20 cellular contexts compared by ENCODE assay signal in genomic region chr6:82015526-82015925, GRCh38.
A peak's percentile ranks its signal among the peaks of the same experiment; 100 is the strongest.
DNase-seq lines count a peak whose midpoint lies in the region; ATAC-seq and TF ChIP-seq lines count a peak whose summit lies in the region.
"Had no signal": no experiment of that assay in that cellular context is flagged by ENCODE, and none has a peak within 500 bp of the region (broad histone marks: within the 10 kb centered on the region; RNA-seq: fewer than 3 reads in every experiment).

No MANE protein-coding gene starts in this region.

- H3K4me2 ChIP-seq in neuronal stem cell (ENCODE audit: insufficient read depth, low read length, poor library complexity, severe bottlenecking), result no peak overlapping the region

- H3K4me3 ChIP-seq in right cardiac atrium (ENCODE audit: low read length), result no peak overlapping the region
- H3K4me3 ChIP-seq in coronary artery, result no peak overlapping the region
- no peak overlapping the region for H3K4me3 ChIP-seq in lower lobe of right lung
- no peak overlapping the region for H3K4me3 ChIP-seq in vagina
- H3K4me3 ChIP-seq in neuronal stem cell (ENCODE audit: low read length in 2 of 2), result no peak overlapping the region

- no peak overlapping the region for H3K23ac ChIP-seq in neuronal stem cell (ENCODE audit: low read depth, low read length, poor library complexity)

- no peak overlapping the region for H4K8ac ChIP-seq in neuronal stem cell (ENCODE audit: low read depth, low read length)

- no peaks in the 10 kb centered on the region for H3K9me3 ChIP-seq in right cardiac atrium (ENCODE audit: control insufficient read depth, low read length)
- no peaks in the 10 kb centered on the region for H3K9me3 ChIP-seq in lower lobe of right lung
- no peaks in the 10 kb centered on the region for H3K9me3 ChIP-seq in vagina
- H3K9me3 ChIP-seq in neuronal stem cell (replicated peaks in 1 of 2; ENCODE audit: control insufficient read depth in 2 of 2, insufficient read depth in 1 of 2, low read depth in 1 of 2, low read length in 2 of 2), result no peaks in the 10 kb centered on the region

- DNase-seq in right cardiac atrium (no peak), Right ventricle myocardium superior (no peak), coronary artery (ENCODE audit: low spot score) (no peak), lower lobe of right lung (no peak), vagina (ENCODE audit: extremely low spot score in 2 of 2) (no peak), neuronal stem cell (ENCODE audit: low spot score) (no peak)
- DNase-seq in stimulated activated CD4-positive, alpha-beta T cell treated with anti-CD3 and anti-CD28 coated beads, Interleukin-4, amount 100 ng/mL, for 1 hour, result no peak
- DNase-seq: activated naive CD4-positive, alpha-beta T cell treated with anti-CD3 and anti-CD28 coated beads for 36 hours; activated T-cell treated with anti-CD3 and anti-CD28 coated beads, Interleukin-2, amount 50 U/mL, for 24 hours; anterior cingulate cortex; cerebellar nuclear complex; effector CD8-positive, alpha-beta T cell; immature natural killer cell; NCI-H1048; NCI-H2107; NCI-H526; occipital lobe; retina had no signal

- H3K27ac ChIP-seq in right cardiac atrium (ENCODE audit: low read length) (peak overlapping the region; percentile 34), coronary artery (peak overlapping the region; percentile 80 to 93), lower lobe of right lung (peak overlapping the region; percentile 60), vagina (peak overlapping the region; percentile 58), neuronal stem cell (replicated peaks; ENCODE audit: low read length) (no peak overlapping the region)
- H3K27ac ChIP-seq: C4-2B had no signal

- H3K4me1 ChIP-seq in right cardiac atrium (ENCODE audit: control insufficient read depth, insufficient read depth, low read length) (peaks cover 7% of the 10 kb centered on the region), lower lobe of right lung (peaks cover 29% of the 10 kb centered on the region), vagina (peaks cover 31% of the 10 kb centered on the region), neuronal stem cell (ENCODE audit: control insufficient read depth in 2 of 2, insufficient read depth in 1 of 2, low read depth in 1 of 2, low read length in 2 of 2) (peaks cover 0 to 2% of the 10 kb centered on the region in 2 donors)

- H4K91ac ChIP-seq in neuronal stem cell (ENCODE audit: low read depth, low read length, poor library complexity), result no peak overlapping the region

- TF ChIP-seq POLR2A in vagina (IDR thresholded peaks at IDR 0.05), result no peak

- H3K79me1 ChIP-seq in neuronal stem cell (ENCODE audit: low read depth, low read length), result no peaks in the 10 kb centered on the region

- H3K9ac ChIP-seq in neuronal stem cell (ENCODE audit: low read depth, low read length, poor library complexity), result no peak overlapping the region

- 44% methylated on average over 2 of the region's 2 CpGs for WGBS in right cardiac atrium
- WGBS in neuronal stem cell (ENCODE audit: extremely low coverage in 2 of 2, insufficient read length in 2 of 2, insufficient replicate concordance in 1 of 2), 2 donors, result no CpG with 5 or more reads among the region's 2 CpGs

- ATAC-seq in right cardiac atrium, result no peak
- no peak for ATAC-seq in Right ventricle myocardium superior (ENCODE audit: poor library complexity)
- ATAC-seq in lower lobe of right lung, result peak; percentile 77 to 80
- no peak for ATAC-seq in HG03342 (IDR thresholded peaks at IDR 0.05; ENCODE audit: unreplicated experiment)

- H3K36me3 ChIP-seq in lower lobe of right lung (no peaks in the 10 kb centered on the region), vagina (no peaks in the 10 kb centered on the region), neuronal stem cell (replicated peaks in 1 of 2; ENCODE audit: control insufficient read depth in 2 of 2, insufficient read depth in 2 of 2, low read length in 2 of 2) (no peaks in the 10 kb centered on the region)

- H3K18ac ChIP-seq in neuronal stem cell (ENCODE audit: low read length), result no peak overlapping the region

- no peak overlapping the region for H2AK5ac ChIP-seq in neuronal stem cell (ENCODE audit: low read depth, low read length)

- no peak overlapping the region for H2AFZ ChIP-seq in neuronal stem cell (ENCODE audit: low read length)

- no peak overlapping the region for H2BK120ac ChIP-seq in neuronal stem cell (ENCODE audit: low read depth, low read length)

- no peak overlapping the region for H2BK12ac ChIP-seq in neuronal stem cell (ENCODE audit: low read length)

- no peak overlapping the region for H3K14ac ChIP-seq in neuronal stem cell (ENCODE audit: low read length)

- no peak overlapping the region for H2BK5ac ChIP-seq in neuronal stem cell (ENCODE audit: low read length)

- intact Hi-C loops in right cardiac atrium (cut with DNase I), result loop anchor here in 1 of 4 donors (10.0 kb wide), 1 partner anchor 121 kb away; no protein-coding TSS in a partner anchor
- intact Hi-C loops in Right ventricle myocardium superior (cut with DNase I), result no loop called here
- intact Hi-C loops in lower lobe of right lung (cut with DNase I), result no loop called here
- intact Hi-C loops in vagina (cut with DNase I), result loop anchor here (10.0 kb wide), 1 partner anchor 261 kb away; the partner anchor contains the start of gene TENT5A

- no peak overlapping the region for H2BK15ac ChIP-seq in neuronal stem cell (ENCODE audit: low read length)

- no peaks in the 10 kb centered on the region for H3K27me3 ChIP-seq in right cardiac atrium (ENCODE audit: control insufficient read depth, insufficient read depth)
- H3K27me3 ChIP-seq in lower lobe of right lung (ENCODE audit: low read depth), result no peaks in the 10 kb centered on the region
- no peaks in the 10 kb centered on the region for H3K27me3 ChIP-seq in vagina
- no peaks in the 10 kb centered on the region for H3K27me3 ChIP-seq in neuronal stem cell (ENCODE audit: control insufficient read depth in 3 of 3, insufficient read depth in 3 of 3, low read depth in 1 of 3, low read length in 3 of 3)

- no peak overlapping the region for H3K4ac ChIP-seq in neuronal stem cell (ENCODE audit: low read length)

- TF ChIP-seq CTCF in coronary artery (IDR thresholded peaks at IDR 0.05) (no peak), lower lobe of right lung (IDR thresholded peaks at IDR 0.05) (no peak), vagina (IDR thresholded peaks at IDR 0.05) (no peak)

Comparison
In these comparisons a context has a peak if more than half of its experiments do, and no peak if none do; other contexts are left out.
1. ATAC-seq: peak in lower lobe of right lung (2 of 2); none in right cardiac atrium (0 of 2), Right ventricle myocardium superior (single experiment) and HG03342 (single experiment).